1 cellular context compared by ENCODE assay signal in genomic region chr14:34297786-34298520, GRCh38.
TF ChIP-seq lines count a peak whose summit lies in the region.

No MANE protein-coding gene starts in this region.

TF ChIP-seq in HepG2, 621 proteins besides CTCF, POLR2A, EP300 and RAD21 (continued from another document and continues in another):
- TF ChIP-seq ZFP91 (CRISPR knock-in tag; IDR thresholded peaks at IDR 0.05; ENCODE audit: borderline replicate concordance) (no peak), ZBTB46 (CRISPR knock-in tag; IDR thresholded peaks at IDR 0.05; ENCODE audit: borderline replicate concordance) (no peak), HNF4A (CRISPR knock-in tag; IDR thresholded peaks at IDR 0.05) (0 out of 2 replicates have a peak, but pooled peaks have one; percentile 20), ZNF672 (CRISPR knock-in tag; IDR thresholded peaks at IDR 0.05) (no peak), ZNF576 (CRISPR knock-in tag; IDR thresholded peaks at IDR 0.05) (peak; percentile 33; the same call in 1 of the 2 replicates), AFF4 (CRISPR knock-in tag; IDR thresholded peaks at IDR 0.05) (no peak), ZNF570 (CRISPR knock-in tag; IDR thresholded peaks at IDR 0.05; ENCODE audit: borderline replicate concordance) (no peak), TFE3 (CRISPR knock-in tag; IDR thresholded peaks at IDR 0.05) (no peak), RFXANK (CRISPR knock-in tag; IDR thresholded peaks at IDR 0.05) (no peak), KLF11 (CRISPR knock-in tag; IDR thresholded peaks at IDR 0.05) (no peak), PCBP2 (optimal IDR thresholded peaks at IDR 0.05; ENCODE audit: low read depth, low read length, poor library complexity, severe bottlenecking) (no peak), ZNF577 (CRISPR knock-in tag; IDR thresholded peaks at IDR 0.05; ENCODE audit: borderline replicate concordance, low read depth) (no peak), RXRA (CRISPR knock-in tag; IDR thresholded peaks at IDR 0.05) (peak; percentile 37; the same call in 1 of the 2 replicates), ZNF724P (CRISPR knock-in tag; IDR thresholded peaks at IDR 0.05; ENCODE audit: borderline replicate concordance) (no peak), ZNF160 (CRISPR knock-in tag; IDR thresholded peaks at IDR 0.05) (no peak), PTBP1 (IDR thresholded peaks at IDR 0.05; ENCODE audit: low read depth, low read length, poor library complexity, severe bottlenecking) (no peak), ZNF644 (CRISPR knock-in tag; IDR thresholded peaks at IDR 0.05; ENCODE audit: low read depth) (0 out of 2 replicates have a peak, but pooled peaks have one; percentile 31), NR0B2 (CRISPR knock-in tag; IDR thresholded peaks at IDR 0.05) (peak; percentile 72; the same call in 1 of the 2 replicates), ZNF331 (CRISPR knock-in tag; IDR thresholded peaks at IDR 0.05) (0 out of 2 replicates have a peak, but pooled peaks have one; percentile 11), FOXP1 (IDR thresholded peaks at IDR 0.05) (no peak), FOXP1 (CRISPR knock-in tag; IDR thresholded peaks at IDR 0.05) (no peak), TRIM24 (CRISPR knock-in tag; IDR thresholded peaks at IDR 0.05) (0 out of 2 replicates have a peak, but pooled peaks have one; percentile 40), ZNF530 (CRISPR knock-in tag; IDR thresholded peaks at IDR 0.05; ENCODE audit: low read depth) (no peak), NR2F1 (CRISPR knock-in tag; IDR thresholded peaks at IDR 0.05) (peak in 1 of 2 experiments; percentile 37; a peak in 1 of 4 replicates), MYC (CRISPR knock-in tag; IDR thresholded peaks at IDR 0.05; ENCODE audit: borderline replicate concordance) (no peak), NR2F2 (IDR thresholded peaks at IDR 0.05; ENCODE audit: borderline replicate concordance, low read depth) (no peak), NR2F6 (IDR thresholded peaks at IDR 0.05) (peak; percentile 40), NR2F6 (CRISPR knock-in tag; IDR thresholded peaks at IDR 0.05) (peak; percentile 43; the same call in 1 of the 2 replicates), ZNF569 (CRISPR knock-in tag; IDR thresholded peaks at IDR 0.05; ENCODE audit: borderline replicate concordance) (no peak), ZNF33A (CRISPR knock-in tag; IDR thresholded peaks at IDR 0.05; ENCODE audit: borderline replicate concordance) (no peak), ZNF441 (CRISPR knock-in tag; IDR thresholded peaks at IDR 0.05; ENCODE audit: borderline replicate concordance) (no peak), REPIN1 (CRISPR knock-in tag; IDR thresholded peaks at IDR 0.05; ENCODE audit: borderline replicate concordance, low read depth) (no peak), MTF2 (CRISPR knock-in tag; IDR thresholded peaks at IDR 0.05; ENCODE audit: borderline replicate concordance) (no peak)
- TF ChIP-seq, protein P1, sequence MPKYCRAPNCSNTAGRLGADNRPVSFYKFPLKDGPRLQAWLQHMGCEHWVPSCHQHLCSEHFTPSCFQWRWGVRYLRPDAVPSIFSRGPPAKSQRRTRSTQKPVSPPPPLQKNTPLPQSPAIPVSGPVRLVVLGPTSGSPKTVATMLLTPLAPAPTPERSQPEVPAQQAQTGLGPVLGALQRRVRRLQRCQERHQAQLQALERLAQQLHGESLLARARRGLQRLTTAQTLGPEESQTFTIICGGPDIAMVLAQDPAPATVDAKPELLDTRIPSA (CRISPR knock-in tag; IDR thresholded peaks at IDR 0.05; ENCODE audit: borderline replicate concordance) = no peak
- TF ChIP-seq, protein P2, sequence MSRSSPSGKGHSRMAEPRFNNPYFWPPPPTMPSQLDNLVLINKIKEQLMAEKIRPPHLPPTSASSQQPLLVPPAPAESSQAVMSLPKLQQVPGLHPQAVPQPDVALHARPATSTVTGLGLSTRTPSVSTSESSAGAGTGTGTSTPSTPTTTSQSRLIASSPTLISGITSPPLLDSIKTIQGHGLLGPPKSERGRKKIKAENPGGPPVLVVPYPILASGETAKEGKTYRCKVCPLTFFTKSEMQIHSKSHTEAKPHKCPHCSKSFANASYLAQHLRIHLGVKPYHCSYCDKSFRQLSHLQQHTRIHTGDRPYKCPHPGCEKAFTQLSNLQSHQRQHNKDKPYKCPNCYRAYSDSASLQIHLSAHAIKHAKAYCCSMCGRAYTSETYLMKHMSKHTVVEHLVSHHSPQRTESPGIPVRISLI (CRISPR knock-in tag; IDR thresholded peaks at IDR 0.05; ENCODE audit: borderline replicate concordance) = no peak
- TF ChIP-seq, protein P3, sequence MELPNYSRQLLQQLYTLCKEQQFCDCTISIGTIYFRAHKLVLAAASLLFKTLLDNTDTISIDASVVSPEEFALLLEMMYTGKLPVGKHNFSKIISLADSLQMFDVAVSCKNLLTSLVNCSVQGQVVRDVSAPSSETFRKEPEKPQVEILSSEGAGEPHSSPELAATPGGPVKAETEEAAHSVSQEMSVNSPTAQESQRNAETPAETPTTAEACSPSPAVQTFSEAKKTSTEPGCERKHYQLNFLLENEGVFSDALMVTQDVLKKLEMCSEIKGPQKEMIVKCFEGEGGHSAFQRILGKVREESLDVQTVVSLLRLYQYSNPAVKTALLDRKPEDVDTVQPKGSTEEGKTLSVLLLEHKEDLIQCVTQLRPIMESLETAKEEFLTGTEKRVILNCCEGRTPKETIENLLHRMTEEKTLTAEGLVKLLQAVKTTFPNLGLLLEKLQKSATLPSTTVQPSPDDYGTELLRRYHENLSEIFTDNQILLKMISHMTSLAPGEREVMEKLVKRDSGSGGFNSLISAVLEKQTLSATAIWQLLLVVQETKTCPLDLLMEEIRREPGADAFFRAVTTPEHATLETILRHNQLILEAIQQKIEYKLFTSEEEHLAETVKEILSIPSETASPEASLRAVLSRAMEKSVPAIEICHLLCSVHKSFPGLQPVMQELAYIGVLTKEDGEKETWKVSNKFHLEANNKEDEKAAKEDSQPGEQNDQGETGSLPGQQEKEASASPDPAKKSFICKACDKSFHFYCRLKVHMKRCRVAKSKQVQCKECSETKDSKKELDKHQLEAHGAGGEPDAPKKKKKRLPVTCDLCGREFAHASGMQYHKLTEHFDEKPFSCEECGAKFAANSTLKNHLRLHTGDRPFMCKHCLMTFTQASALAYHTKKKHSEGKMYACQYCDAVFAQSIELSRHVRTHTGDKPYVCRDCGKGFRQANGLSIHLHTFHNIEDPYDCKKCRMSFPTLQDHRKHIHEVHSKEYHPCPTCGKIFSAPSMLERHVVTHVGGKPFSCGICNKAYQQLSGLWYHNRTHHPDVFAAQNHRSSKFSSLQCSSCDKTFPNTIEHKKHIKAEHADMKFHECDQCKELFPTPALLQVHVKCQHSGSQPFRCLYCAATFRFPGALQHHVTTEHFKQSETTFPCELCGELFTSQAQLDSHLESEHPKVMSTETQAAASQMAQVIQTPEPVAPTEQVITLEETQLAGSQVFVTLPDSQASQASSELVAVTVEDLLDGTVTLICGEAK (IDR thresholded peaks at IDR 0.05) = no peak
- TF ChIP-seq, protein P3 (CRISPR knock-in tag; IDR thresholded peaks at IDR 0.05) = 0 out of 2 replicates have a peak, but pooled peaks have one; percentile 20
